In the genomic region with DNA sequence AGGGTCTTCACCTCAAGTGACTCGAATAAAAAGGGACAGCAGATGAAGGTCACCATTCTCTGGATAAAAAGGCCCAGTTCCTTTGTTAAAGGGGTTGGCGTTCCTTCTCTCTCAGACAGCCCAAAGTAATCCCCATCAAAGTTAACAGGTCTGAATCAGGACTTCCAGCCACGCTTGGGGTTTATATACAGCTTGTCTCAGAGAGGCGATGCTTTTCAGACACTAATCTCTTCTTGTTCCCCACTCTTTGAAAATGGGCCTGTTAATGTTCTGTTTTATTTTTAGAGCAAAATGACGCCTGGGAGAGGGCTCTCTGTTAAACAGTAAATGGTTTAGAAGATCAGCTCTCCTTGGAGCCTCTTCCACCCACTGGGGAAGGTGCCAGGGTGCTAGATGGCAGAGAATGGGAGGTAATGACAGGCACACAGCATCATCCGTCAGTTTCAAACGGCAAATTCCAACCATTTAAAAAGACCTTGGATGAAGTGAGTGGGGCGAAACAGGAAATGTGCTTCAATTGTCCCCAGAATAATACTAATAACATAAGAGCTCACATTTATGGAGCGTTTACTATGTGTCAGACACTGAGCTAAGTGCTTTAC, we compare ENCODE assay signal across 17 cellular contexts.
DNase-seq lines count a peak whose midpoint lies in the region; TF ChIP-seq lines count a peak whose summit lies in the region.
"Had no signal": no experiment of that assay in that cellular context is flagged by ENCODE, and none has a peak within 500 bp of the region (broad histone marks: within the 10 kb centered on the region; RNA-seq: fewer than 3 reads in every experiment).

No MANE protein-coding gene starts in this region.

- TF ChIP-seq CTCF in mesothelial cell of epicardium (IDR thresholded peaks at IDR 0.05; ENCODE audit: unreplicated experiment) (no peak), transverse colon (IDR thresholded peaks at IDR 0.05) (no peak)

- DNase-seq in NCI-H1417 (lab: John Stamatoyannopoulos, UW) (peak; percentile 6 to 66 (median 30)), NCI-H1417 treated with DMSO at 0.1 percent for 48 hours (lab: John Stamatoyannopoulos, UW) (no peak), mesothelial cell of epicardium (ENCODE audit: low spot score in 2 of 2, unreplicated experiment in 2 of 2) (no peak), transverse colon (no peak), activated T-cell treated with anti-CD3 and anti-CD28 coated beads for 4 hours (no peak), NCI-H1048 (lab: John Stamatoyannopoulos, UW) (no peak), retina (no peak)
- DNase-seq: 8988T; activated effector memory CD4-positive, alpha-beta T cell treated with anti-CD3 and anti-CD28 coated beads, Interleukin-2, amount 50 U/mL, for 16 hours; CD4-positive, alpha-beta memory T cell; effector CD8-positive, alpha-beta T cell; GDM1; NCI-H1105; SIG-M5; stimulated activated naive B cell treated with anti-CD40 and anti-IgM and Interleukin-4, amounts not matched to agents 10 μg/mL and 1 μg/mL and 100 μg/mL, for 72 hours had no signal

- H3K4me1 Mint-ChIP-seq in mesothelial cell of epicardium: peaks cover 43% of the 10 kb centered on the region
- H3K4me1 Mint-ChIP-seq: CD4-positive, alpha-beta memory T cell; IgD-negative memory B cell; stimulated activated naive B cell treated with anti-CD40 and anti-IgM and Interleukin-4, amounts not matched to agents 10 μg/mL and 1 μg/mL and 100 μg/mL, for 72 hours had no signal

- peak overlapping the region; percentile 92 for H3K27ac Mint-ChIP-seq in mesothelial cell of epicardium
- H3K27ac Mint-ChIP-seq: CD4-positive, alpha-beta memory T cell; IgD-negative memory B cell; stimulated activated naive B cell treated with anti-CD40 and anti-IgM and Interleukin-4, amounts not matched to agents 10 μg/mL and 1 μg/mL and 100 μg/mL, for 72 hours had no signal

- intact Hi-C loops in transverse colon (cut with DNase I; ENCODE audit: low total_unique reads): no loop called here

- H3K4me3 Mint-ChIP-seq in mesothelial cell of epicardium: no peak overlapping the region
- H3K4me3 Mint-ChIP-seq: CD4-positive, alpha-beta memory T cell; IgD-negative memory B cell; stimulated activated naive B cell treated with anti-CD40 and anti-IgM and Interleukin-4, amounts not matched to agents 10 μg/mL and 1 μg/mL and 100 μg/mL, for 72 hours had no signal

- H3K4me3 ChIP-seq in ectodermal cell (ENCODE audit: insufficient read depth, low read depth, low read length) (no peak overlapping the region), transverse colon (no peak overlapping the region)

- 86% methylated on average over 9 of the region's 9 CpGs for WGBS in ectodermal cell, 2 experiments
- 69 to 74% methylated on average over 5 to 9 of the region's 9 CpGs for WGBS in transverse colon (ENCODE audit: low coverage in 1 of 2), 2 donors

- TF ChIP-seq EP300 in transverse colon (IDR thresholded peaks at IDR 0.05; ENCODE audit: low read depth): no peak

- H3K9me3 ChIP-seq in ectodermal cell (ENCODE audit: control insufficient read depth, low read length): no peaks in the 10 kb centered on the region
- no peaks in the 10 kb centered on the region for H3K9me3 ChIP-seq in transverse colon

- no peaks in the 10 kb centered on the region for H3K27me3 Mint-ChIP-seq in mesothelial cell of epicardium (ENCODE audit: low read depth)
- H3K27me3 Mint-ChIP-seq: IgD-negative memory B cell had no signal

- H3K9me3 Mint-ChIP-seq in mesothelial cell of epicardium: peaks cover 5% of the 10 kb centered on the region
- H3K9me3 Mint-ChIP-seq: CD4-positive, alpha-beta memory T cell; stimulated activated naive B cell treated with anti-CD40 and anti-IgM and Interleukin-4, amounts not matched to agents 10 μg/mL and 1 μg/mL and 100 μg/mL, for 72 hours had no signal

- no peak for TF ChIP-seq POLR2A in transverse colon (IDR thresholded peaks at IDR 0.05)

- H3K36me3 Mint-ChIP-seq in mesothelial cell of epicardium: peaks cover 36% of the 10 kb centered on the region
- H3K36me3 Mint-ChIP-seq: CD4-positive, alpha-beta memory T cell; stimulated activated naive B cell treated with anti-CD40 and anti-IgM and Interleukin-4, amounts not matched to agents 10 μg/mL and 1 μg/mL and 100 μg/mL, for 72 hours had no signal

- peak overlapping the region; percentile 61 for H3K27ac ChIP-seq in ectodermal cell (ENCODE audit: insufficient read depth, low read depth, low read length, poor library complexity, severe bottlenecking)
- H3K27ac ChIP-seq in transverse colon: peak overlapping the region; percentile 57 to 82 (median 72)

- in situ Hi-C loops in transverse colon (cut with MboI; ENCODE audit: low pct_ligation_motif_present in 1 of 4, low pct_unique_long_range_greater_than_20kb in 1 of 4, low sequenced_read_pairs in 3 of 4): no loop called here

- H3K36me3 ChIP-seq in ectodermal cell (ENCODE audit: control insufficient read depth, insufficient read depth, low read length) (peaks cover 18% of the 10 kb centered on the region), transverse colon (no peaks in the 10 kb centered on the region)

- H3K4me1 ChIP-seq in ectodermal cell (ENCODE audit: control insufficient read depth, insufficient read depth, low read length): peaks cover 18% of the 10 kb centered on the region
- peaks cover 10 to 45% (median 26%) of the 10 kb centered on the region in 4 donors for H3K4me1 ChIP-seq in transverse colon

- H3K27me3 ChIP-seq in ectodermal cell (ENCODE audit: control insufficient read depth, insufficient read depth, low read length, poor library complexity, severe bottlenecking) (no peaks in the 10 kb centered on the region), transverse colon (no peaks in the 10 kb centered on the region)

Comparison
In these comparisons a context has a peak if more than half of its experiments do, and no peak if none do; other contexts are left out.
1. DNase-seq: peak in NCI-H1417 (3 of 3); none in NCI-H1417 treated with DMSO at 0.1 percent for 48 hours (single experiment), mesothelial cell of epicardium (0 of 2), transverse colon (single experiment), activated T-cell treated with anti-CD3 and anti-CD28 coated beads for 4 hours (single experiment), NCI-H1048 (single experiment) and retina (single experiment).